Comparison of ENCODE assay signal across 13 cellular contexts in genomic region chr3:169836058-169836941, GRCh38. TPM values are rescaled to one million over a fixed set of nuclear protein-coding genes. Genes with fewer than 3 reads are reported as not detected.
DNase-seq lines count a peak whose midpoint lies in the region; ATAC-seq, FAIRE-seq and TF ChIP-seq lines count a peak whose summit lies in the region.
"Had no signal": no experiment of that assay in that cellular context is flagged by ENCODE, and none has a peak within 500 bp of the region (broad histone marks: within the 10 kb centered on the region; RNA-seq: fewer than 3 reads in every experiment).

No MANE protein-coding gene starts in this region.

- TF ChIP-seq CTCF in K562 (IDR thresholded peaks at IDR 0.05 in 2 of 3, conservative IDR thresholded peaks at IDR 0.05 in 1 of 3; ENCODE audit: insufficient read depth in 2 of 3, low read depth in 1 of 3, low read length in 3 of 3): no peak

- intact Hi-C loops in K562 (cut with micrococcal nuclease): no loop called here

- H3K9me1 ChIP-seq in K562 (ENCODE audit: control insufficient read depth, insufficient read depth, low read length): no peaks in the 10 kb centered on the region

- POLR2A ChIA-PET in K562 (lab: Yijun Ruan, JAX): no interaction called here

- H3K79me2 ChIP-seq in K562 (ENCODE audit: control insufficient read depth, insufficient read depth, low read length): no peaks in the 10 kb centered on the region

- no TSS peak for BruUV-seq in K562 (replicated peaks; lab: Mats Ljungman, UMichigan)

- peak; percentile 55 for DNase-seq in ELR (ENCODE audit: low read depth)
- DNase-seq in K562 (ENCODE audit: extremely low read depth in 1 of 4, low spot score in 3 of 4): no peak
- no peak for DNase-seq in stimulated activated CD4-positive, alpha-beta T cell treated with anti-CD3 and anti-CD28 coated beads, Interleukin-2, amount 100 ng/mL, for 48 hours
- no peak for DNase-seq in COLO829 (ENCODE audit: low spot score)
- DNase-seq in stimulated activated naive CD8-positive, alpha-beta T cell treated with anti-CD3 and anti-CD28 coated beads, Interleukin-15, Interleukin-2, amounts not matched to agents 100 U/mL and 50 U/mL, for 24 hours: no peak
- no peak for DNase-seq in erythroblast (lab: John Stamatoyannopoulos, UW)
- DNase-seq: NCI-H1092 treated with DMSO at 0.1 percent for 48 hours, pancreas had no signal

- TF ChIP-seq EP300 in K562 (IDR thresholded peaks at IDR 0.05; ENCODE audit: low read length): no peak

- H3K9me3 ChIP-seq in K562 (replicated peaks; ENCODE audit: control insufficient read depth, insufficient read depth, low read depth, low read length): no peaks in the 10 kb centered on the region
- H3K9me3 ChIP-seq: pancreas had no signal

- H3K9ac ChIP-seq in K562 (ENCODE audit: insufficient read depth in 1 of 2, low read depth in 2 of 2, low read length in 2 of 2): no peak overlapping the region; a peak in 1 of 4 replicates

- H3K4me3 ChIP-seq in K562: no peak overlapping the region
- H3K4me3 ChIP-seq: pancreas had no signal

- no peak overlapping the region for H3K27ac ChIP-seq in K562 (ENCODE audit: extremely low read depth, low read depth, low read length)
- H3K27ac ChIP-seq: pancreas had no signal

- H2AFZ ChIP-seq in K562 (ENCODE audit: low read depth, low read length): peak overlapping the region; percentile 22; the same call in 1 of the 2 replicates

- TF ChIP-seq RAD21 in K562 (CRISPR knock-in tag; conservative IDR thresholded peaks at IDR 0.05 in 1 of 2, IDR thresholded peaks at IDR 0.05 in 1 of 2): no peak

- H3K27me3 ChIP-seq in K562 (ENCODE audit: control insufficient read depth in 2 of 2, insufficient read depth in 2 of 2, low read length in 2 of 2): peaks cover 0 to 6% of the 10 kb centered on the region in 2 experiments; a peak in 3 of 5 replicates

- TF ChIP-seq POLR2A in K562 (conservative IDR thresholded peaks at IDR 0.05) (no peak), erythroblast (IDR thresholded peaks at IDR 0.05; ENCODE audit: low read length) (no peak)

- in situ Hi-C loops in K562 (cut with MboI): no loop called here

- no peaks in the 10 kb centered on the region for H3K36me3 ChIP-seq in K562 (ENCODE audit: control insufficient read depth, insufficient read depth, low read length)
- H3K36me3 ChIP-seq: pancreas had no signal

- H4K20me1 ChIP-seq in K562 (replicated peaks; ENCODE audit: control insufficient read depth, insufficient read depth, low read length): no peaks in the 10 kb centered on the region

- no peak overlapping the region for H3K4me2 ChIP-seq in K562 (ENCODE audit: insufficient read depth, low read length)

- no peak for FAIRE-seq in K562 (lab: Jason Lieb, UNC)
- FAIRE-seq: endothelial cell of umbilical vein, pancreas had no signal

- CTCF ChIA-PET in K562 (lab: Yijun Ruan, JAX; ENCODE audit: low intra/inter-chr PET ratio): no interaction called here

- no peaks in the 10 kb centered on the region for H3K4me1 ChIP-seq in K562 (replicated peaks in 1 of 2; ENCODE audit: control insufficient read depth in 2 of 2, insufficient read depth in 2 of 2, low read length in 2 of 2)
- H3K4me1 ChIP-seq: pancreas had no signal

- peak; percentile 91 for ATAC-seq in GM21390 (IDR thresholded peaks at IDR 0.05; ENCODE audit: unreplicated experiment)
- ATAC-seq in HG03196 (IDR thresholded peaks at IDR 0.05; ENCODE audit: unreplicated experiment): peak; percentile 67
- ATAC-seq in K562: peak; percentile 57; the same call in 2 of the 3 replicates
- no peak for ATAC-seq in stimulated activated naive CD8-positive, alpha-beta T cell treated with anti-CD3 and anti-CD28 coated beads, Interleukin-15, Interleukin-2, amounts not matched to agents 100 U/mL and 50 U/mL, for 24 hours
- ATAC-seq: pancreas had no signal

- 28% methylated on average over 5 of the region's 5 CpGs for WGBS in K562 (ENCODE audit: insufficient coverage, low coverage, missing lambda C conversion rate)

TF ChIP-seq in K562, 482 proteins besides CTCF, POLR2A, EP300 and RAD21 (continues in another document):
- TF ChIP-seq POLR2G (IDR thresholded peaks at IDR 0.05; ENCODE audit: low read depth, low read length): no peak
- TF ChIP-seq ZNF785 (CRISPR knock-in tag; IDR thresholded peaks at IDR 0.05): no peak
- TF ChIP-seq TAF7 (tag; IDR thresholded peaks at IDR 0.05): no peak
- no peak for TF ChIP-seq KDM4B (IDR thresholded peaks at IDR 0.05; ENCODE audit: borderline replicate concordance in 2 of 2, low read depth in 1 of 2)
- TF ChIP-seq RBM34 (IDR thresholded peaks at IDR 0.05; ENCODE audit: borderline replicate concordance, insufficient read depth, low read length): no peak
- no peak for TF ChIP-seq SIRT6 (IDR thresholded peaks at IDR 0.05; ENCODE audit: low read depth, low read length)
- TF ChIP-seq CBFA2T3 (IDR thresholded peaks at IDR 0.05): no peak

RNA-seq across cellular contexts. Expression of gene LRRC34, which starts 23.6 kb away (rescaled TPM):
- not detected in 2 replicates for total RNA-seq in K562 (2011; cell fraction: chromatin; rRNA removed; ENCODE audit: low replicate concordance)
- not detected in 2 replicates for total RNA-seq in K562 (2011; cell fraction: nucleolus; rRNA removed)
- not detected in 2 replicates for total RNA-seq in K562 (2011; cell fraction: nucleoplasm; rRNA removed)
- total RNA-seq in K562 (2014; rRNA removed): not detected in 2 replicates
- not detected in 2 replicates for total RNA-seq in K562 (2014; rRNA removed; fragmentation: Illumina TruSeq; extraction: Trizol)
- not detected in 2 replicates for total RNA-seq in K562 (2015; rRNA removed; fragmentation: Illumina TruSeq; extraction: Trizol)
- not detected in 2 replicates for total RNA-seq in K562 (2021)
- polyA plus RNA-seq in K562 (2011; rRNA removed): not detected in 2 replicates
- polyA plus RNA-seq in K562 (2011; cell fraction: cytosol; rRNA removed): not detected in 2 replicates
- polyA plus RNA-seq in K562 (2011; cell fraction: nucleus; rRNA removed): not detected in 2 replicates
- polyA plus RNA-seq in K562 (2012): 0.07 and 0.22 TPM in 2 replicates
- not detected in 2 replicates for polyA plus RNA-seq in K562 (2014; fragmentation: Illumina TruSeq; extraction: Trizol)
- under 1 TPM; 0.17 to 0.30 TPM for polyA plus RNA-seq in K562 (2014; fragmentation: Nextera tagmentation; extraction: Ambion mirVana)
- not detected in 2 replicates for polyA plus RNA-seq in K562 (2014; rRNA removed)
- not detected in 2 replicates for polyA minus RNA-seq in K562 (2011; rRNA and poly(A)+ RNA removed)
- not detected in 2 replicates for polyA minus RNA-seq in K562 (2011; cell fraction: cytosol; rRNA and poly(A)+ RNA removed)
- polyA minus RNA-seq in K562 (2011; cell fraction: nucleus; rRNA and poly(A)+ RNA removed): not detected in 2 replicates

RNA-seq across cellular contexts. Expression of gene LRRIQ4, which starts 23.6 kb away (rescaled TPM):
- not detected in 2 replicates for total RNA-seq in K562 (2011; cell fraction: chromatin; rRNA removed; ENCODE audit: low replicate concordance)
- total RNA-seq in K562 (2011; cell fraction: nucleolus; rRNA removed): not detected in 2 replicates
- total RNA-seq in K562 (2011; cell fraction: nucleoplasm; rRNA removed): not detected in 2 replicates
- total RNA-seq in K562 (2014; rRNA removed) (not detected in 2 replicates), K562 (2014; rRNA removed; fragmentation: Illumina TruSeq; extraction: Trizol) (not detected in 2 replicates), K562 (2015; rRNA removed; fragmentation: Illumina TruSeq; extraction: Trizol) (not detected in 2 replicates), K562 (2021) (not detected in 2 replicates)
- polyA plus RNA-seq in K562 (2011; rRNA removed) (not detected in 2 replicates), K562 (2014; fragmentation: Illumina TruSeq; extraction: Trizol) (not detected in 2 replicates), K562 (2014; fragmentation: Nextera tagmentation; extraction: Ambion mirVana) (not detected), K562 (2014; rRNA removed) (not detected in 2 replicates)
- not detected in 2 replicates for polyA plus RNA-seq in K562 (2011; cell fraction: cytosol; rRNA removed)
- polyA plus RNA-seq in K562 (2011; cell fraction: nucleus; rRNA removed): not detected in 2 replicates
- not detected in 2 replicates for polyA plus RNA-seq in K562 (2012)
- not detected in 2 replicates for polyA minus RNA-seq in K562 (2011; rRNA and poly(A)+ RNA removed)
- polyA minus RNA-seq in K562 (2011; cell fraction: cytosol; rRNA and poly(A)+ RNA removed): not detected in 2 replicates
- polyA minus RNA-seq in K562 (2011; cell fraction: nucleus; rRNA and poly(A)+ RNA removed): not detected in 2 replicates
- total RNA-seq: endothelial cell of umbilical vein, pancreas had no signal
- polyA plus RNA-seq: pancreas had no signal

RNA-seq across cellular contexts. Expression of gene LRRC31, which starts 33.4 kb away (rescaled TPM):
- total RNA-seq in K562 (2011; cell fraction: chromatin; rRNA removed; ENCODE audit: low replicate concordance): not detected in 2 replicates
- not detected in 2 replicates for total RNA-seq in K562 (2011; cell fraction: nucleolus; rRNA removed)
- not detected in 2 replicates for total RNA-seq in K562 (2011; cell fraction: nucleoplasm; rRNA removed)
- not detected in 2 replicates for total RNA-seq in K562 (2014; rRNA removed)
- not detected in 2 replicates for total RNA-seq in K562 (2014; rRNA removed; fragmentation: Illumina TruSeq; extraction: Trizol)
- not detected in 2 replicates for total RNA-seq in K562 (2015; rRNA removed; fragmentation: Illumina TruSeq; extraction: Trizol)
- not detected in 2 replicates for total RNA-seq in K562 (2021)
- not detected in 2 replicates for polyA plus RNA-seq in K562 (2011; rRNA removed)
- polyA plus RNA-seq in K562 (2011; cell fraction: cytosol; rRNA removed): not detected in 2 replicates
- polyA plus RNA-seq in K562 (2011; cell fraction: nucleus; rRNA removed): not detected in 2 replicates
- polyA plus RNA-seq in K562 (2012): not detected in 2 replicates
- not detected in 2 replicates for polyA plus RNA-seq in K562 (2014; fragmentation: Illumina TruSeq; extraction: Trizol)
- not detected for polyA plus RNA-seq in K562 (2014; fragmentation: Nextera tagmentation; extraction: Ambion mirVana)
- polyA plus RNA-seq in K562 (2014; rRNA removed): not detected in 2 replicates
- not detected in 2 replicates for polyA minus RNA-seq in K562 (2011; rRNA and poly(A)+ RNA removed)
- not detected in 2 replicates for polyA minus RNA-seq in K562 (2011; cell fraction: cytosol; rRNA and poly(A)+ RNA removed)
- polyA minus RNA-seq in K562 (2011; cell fraction: nucleus; rRNA and poly(A)+ RNA removed): not detected in 2 replicates
- total RNA-seq: activated CD8-positive, alpha-beta memory T cell treated with anti-CD3 and anti-CD28 coated beads for 36 hours; endothelial cell of umbilical vein; temporal lobe had no signal
- polyA plus RNA-seq: endothelial cell of umbilical vein, pancreas had no signal
